9 cellular contexts compared by ENCODE assay signal in the genomic region with DNA sequence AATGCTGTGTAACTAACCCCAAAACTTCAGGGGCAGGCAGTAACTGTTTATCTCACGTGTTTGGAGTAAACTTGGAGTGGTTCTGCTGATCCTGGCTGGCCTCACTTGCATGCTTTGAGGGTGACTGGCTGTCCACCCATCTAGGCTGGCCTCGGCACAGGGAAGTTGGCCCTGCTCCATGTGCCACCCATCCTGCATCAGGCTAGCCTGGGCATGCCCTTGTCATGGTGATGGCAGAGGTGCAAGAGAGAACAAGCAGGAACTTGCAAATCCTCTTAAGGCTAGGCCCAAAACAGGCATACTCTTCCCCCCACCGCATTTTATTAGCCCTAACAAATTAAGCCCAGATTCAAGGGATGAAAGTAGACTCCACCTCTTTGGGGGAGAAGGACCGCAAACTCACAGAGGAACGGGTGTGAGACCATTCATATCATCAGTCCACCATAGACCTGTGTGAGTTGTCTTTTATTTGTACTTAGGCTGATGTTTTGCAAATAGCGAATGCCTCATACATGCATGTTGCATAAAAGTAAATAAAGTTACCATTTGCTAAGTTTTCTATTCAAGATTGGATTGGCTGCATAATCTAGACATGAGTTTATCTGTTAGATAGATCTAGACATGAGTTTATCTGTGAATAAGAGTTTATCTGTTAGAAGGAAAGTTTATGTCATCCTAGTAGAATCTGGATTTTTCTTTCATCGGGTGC.
DNase-seq lines count a peak whose midpoint lies in the region; TF ChIP-seq lines count a peak whose summit lies in the region.
"Had no signal": no experiment of that assay in that cellular context is flagged by ENCODE, and none has a peak within 500 bp of the region (broad histone marks: within the 10 kb centered on the region; RNA-seq: fewer than 3 reads in every experiment).

No MANE protein-coding gene starts in this region.

- no peaks in the 10 kb centered on the region for H3K9me3 ChIP-seq in NT2/D1 (ENCODE audit: insufficient read depth, low read length)
- H3K9me3 ChIP-seq in stomach: no peaks in the 10 kb centered on the region

- H3K9ac ChIP-seq in NT2/D1 (ENCODE audit: insufficient read length, low read depth): peak overlapping the region; percentile 38

- no peak overlapping the region for H3K27ac ChIP-seq in stomach

- intact Hi-C loops in stomach (cut with DNase I; ENCODE audit: low total_unique reads): no loop called here

- TF ChIP-seq EP300 in stomach (IDR thresholded peaks at IDR 0.05): no peak

- TF ChIP-seq CTCF in foreskin fibroblast (IDR thresholded peaks at IDR 0.05; ENCODE audit: low read depth, low read length) (no peak), stomach (IDR thresholded peaks at IDR 0.05) (no peak)

- DNase-seq in NOMO-1 treated with DMSO at 0.1 percent for 48 hours (lab: John Stamatoyannopoulos, UW; ENCODE audit: unreplicated experiment): peak; percentile 10
- DNase-seq in NOMO-1 treated with dmso at 0.1 percent for 144 hours (lab: John Stamatoyannopoulos, UW; ENCODE audit: unreplicated experiment): no peak
- DNase-seq in NT2/D1 (ENCODE audit: low read depth, low spot score): no peak
- peak; percentile 59 to 74 for DNase-seq in foreskin fibroblast
- peak; percentile 71 for DNase-seq in stomach
- no peak for DNase-seq in NCI-H1092 treated with DMSO at 0.1 percent for 48 hours (lab: John Stamatoyannopoulos, UW)
- DNase-seq in stimulated activated CD4-positive, alpha-beta T cell treated with anti-CD3 and anti-CD28 coated beads, Interleukin-15, amount 100 ng/mL, for 24 hours: no peak
- DNase-seq in activated gamma-delta T cell treated with Interleukin-2 at 50 U/mL for 16 hours: no peak
- DNase-seq: CD8-positive, alpha-beta memory T cell had no signal

- H3K36me3 ChIP-seq in NT2/D1 (ENCODE audit: insufficient read depth, insufficient read length, low read length) (no peaks in the 10 kb centered on the region), stomach (no peaks in the 10 kb centered on the region)

- H3K4me1 ChIP-seq in NT2/D1 (ENCODE audit: insufficient read depth, insufficient read length) (peaks cover 12% of the 10 kb centered on the region), stomach (peaks cover 0 to 29% (median 13%) of the 10 kb centered on the region in 4 donors)

- 72 to 80% (median 78%) methylated on average over 7 of the region's 7 CpGs for WGBS in stomach, 5 donors

- no peaks in the 10 kb centered on the region for H3K27me3 ChIP-seq in NT2/D1 (ENCODE audit: insufficient read depth, insufficient read length)
- H3K27me3 ChIP-seq in stomach: no peaks in the 10 kb centered on the region

- no peak for TF ChIP-seq POLR2A in stomach (IDR thresholded peaks at IDR 0.05)

- H3K4me3 ChIP-seq in NT2/D1 (ENCODE audit: insufficient read length, low read depth): no peak overlapping the region
- H3K4me3 ChIP-seq in foreskin fibroblast (ENCODE audit: low read depth in 1 of 2, low read length in 2 of 2): no peak overlapping the region
- no peak overlapping the region for H3K4me3 ChIP-seq in stomach

Comparison
In these comparisons a context has a peak if more than half of its experiments do, and no peak if none do; other contexts are left out.
1. DNase-seq: peak in NOMO-1 treated with DMSO at 0.1 percent for 48 hours (single experiment), foreskin fibroblast (2 of 2) and stomach (single experiment); none in NOMO-1 treated with dmso at 0.1 percent for 144 hours (single experiment), NT2/D1 (single experiment), NCI-H1092 treated with DMSO at 0.1 percent for 48 hours (single experiment), stimulated activated CD4-positive, alpha-beta T cell treated with anti-CD3 and anti-CD28 coated beads, Interleukin-15, amount 100 ng/mL, for 24 hours (single experiment) and activated gamma-delta T cell treated with Interleukin-2 at 50 U/mL for 16 hours (single experiment).